In genomic region chr9:83708515-83709158, GRCh38 we compare ENCODE assay signal across 8 cellular contexts. TPM values are rescaled to one million over a fixed set of nuclear protein-coding genes. Genes with fewer than 3 reads are reported as not detected.
DNase-seq lines count a peak whose midpoint lies in the region; ATAC-seq, FAIRE-seq and TF ChIP-seq lines count a peak whose summit lies in the region.

No MANE protein-coding gene starts in this region.

- intact Hi-C loops in colonic mucosa (cut with DNase I) = no loop called here
- intact Hi-C loops in left lung (cut with DNase I) = no loop called here

- peak; percentile 72 for ATAC-seq in left lung

- H3K4me1 ChIP-seq in colonic mucosa = no peaks in the 10 kb centered on the region
- peaks cover 11 to 41% of the 10 kb centered on the region in 2 donors for H3K4me1 ChIP-seq in left lung

- H3K9me3 ChIP-seq in colonic mucosa (no peaks in the 10 kb centered on the region), left lung (no peaks in the 10 kb centered on the region)

- H3K27ac ChIP-seq in colonic mucosa (peak overlapping the region; percentile 97), left lung (peak overlapping the region; percentile 98 to 99)

- FAIRE-seq in H54 (lab: Jason Lieb, UNC) = peak; percentile 45

- TF ChIP-seq CTCF in GM12865 (IDR thresholded peaks at IDR 0.05; ENCODE audit: insufficient read depth, low read depth, low read length, missing control alignments) = peak; percentile 43
- peak; percentile 48; the same call in 1 of the 2 replicates for TF ChIP-seq CTCF in LNCAP (IDR thresholded peaks at IDR 0.05)
- peak; percentile 23 for TF ChIP-seq CTCF in colonic mucosa (IDR thresholded peaks at IDR 0.05)
- TF ChIP-seq CTCF in left lung (IDR thresholded peaks at IDR 0.05) = no peak

- peak overlapping the region; percentile 92 to 98 for H3K9ac ChIP-seq in colonic mucosa (ENCODE audit: low read depth in 2 of 2, low read length in 2 of 2)

- no peak for TF ChIP-seq POLR2A in H54 (IDR thresholded peaks at IDR 0.05; ENCODE audit: low read depth, low read length)

- DNase-seq in GM12865 (ENCODE audit: low read depth) (peak; percentile 81), H54 (ENCODE audit: insufficient read length, low spot score) (no peak), colonic mucosa (peak; percentile 79), left lung (peak; percentile 82 to 84), NCI-H128 (lab: John Stamatoyannopoulos, UW; ENCODE audit: unreplicated experiment) (no peak)
- DNase-seq in activated CD4-positive, CD25-positive, alpha-beta regulatory T cell (lab: John Stamatoyannopoulos, UW) = peak; percentile 15 to 39 (median 28)
- peak; percentile 47 for DNase-seq in stimulated activated CD4-positive, alpha-beta T cell treated with anti-CD3 and anti-CD28 coated beads, Interleukin-4, amount 100 ng/mL, for 1 hour

- H3K4me3 ChIP-seq in GM12865 (ENCODE audit: low read depth, low read length) (peak overlapping the region; percentile 72), colonic mucosa (peak overlapping the region; percentile 85), left lung (peak overlapping the region; percentile 77 to 91)

- H3K27me3 ChIP-seq in colonic mucosa (no peaks in the 10 kb centered on the region), left lung (no peaks in the 10 kb centered on the region)

- H3K36me3 ChIP-seq in colonic mucosa (no peaks in the 10 kb centered on the region), left lung (no peaks in the 10 kb centered on the region)

RNA-seq across cellular contexts. Expression of gene UBQLN1, which starts 0.9 kb away (rescaled TPM):
- total RNA-seq in colonic mucosa = 100 to 1,000 TPM in 1 of 2 donors, 10 to 100 TPM in 1; 87.3 to 101 TPM
- total RNA-seq in left lung = 100 to 1,000 TPM in 1 of 2 donors, 10 to 100 TPM in 1; 83.6 to 107 TPM

Comparison
In these comparisons a context has a peak if more than half of its experiments do, and no peak if none do; other contexts are left out.
1. DNase-seq: peak in GM12865 (single experiment), activated CD4-positive, CD25-positive, alpha-beta regulatory T cell (4 of 4), colonic mucosa (single experiment), left lung (2 of 2) and stimulated activated CD4-positive, alpha-beta T cell treated with anti-CD3 and anti-CD28 coated beads, Interleukin-4, amount 100 ng/mL, for 1 hour (single experiment); none in H54 (single experiment) and NCI-H128 (single experiment).
2. CTCF ChIP-seq: peak in GM12865 (single experiment), LNCAP (single experiment) and colonic mucosa (single experiment); none in left lung (0 of 2).
3. Peak in every context shown above with its lines, with median percentiles within 50 percentile points of each other: H3K4me3 ChIP-seq.